In the genomic region with DNA sequence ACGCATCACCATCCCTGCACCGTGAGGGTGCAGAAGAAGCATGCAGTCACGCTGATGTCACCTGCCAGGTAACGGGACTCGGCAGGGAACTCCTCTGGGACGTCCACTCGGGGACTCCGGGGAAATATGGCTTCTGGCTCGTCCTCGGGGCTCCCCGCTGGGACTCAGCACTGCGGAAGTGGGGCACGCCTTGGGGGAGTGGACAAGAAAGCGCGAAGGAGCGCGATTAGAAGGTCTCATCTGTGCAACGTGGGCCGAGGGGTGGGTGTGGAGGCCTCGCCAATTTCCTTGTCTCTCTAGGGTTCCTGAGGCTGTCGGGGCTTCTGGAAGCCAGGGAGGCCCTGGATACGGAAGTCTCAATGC, we compare ENCODE assay signal across 8 cellular contexts. TPM values are rescaled to one million over a fixed set of nuclear protein-coding genes. Genes with fewer than 3 reads are reported as not detected.
DNase-seq lines count a peak whose midpoint lies in the region; ATAC-seq, FAIRE-seq and TF ChIP-seq lines count a peak whose summit lies in the region.

No MANE protein-coding gene starts in this region.

- 0 to 4% methylated on average over 1 to 5 of the region's 22 CpGs for WGBS in gastroesophageal sphincter (ENCODE audit: low coverage in 1 of 2), 2 donors
- WGBS in pancreas, 2 donors: 0 to 1% methylated on average over 22 of the region's 22 CpGs
- 0 to 1% methylated on average over 22 of the region's 22 CpGs for WGBS in aorta, 2 donors

- DNase-seq in NCI-H1105 treated with DMSO at 0.1 percent for 48 hours (lab: John Stamatoyannopoulos, UW) (peak; percentile 54), NCI-H1105 (lab: John Stamatoyannopoulos, UW) (no peak), RPMI8226 (peak; percentile 52), activated gamma-delta T cell (lab: John Stamatoyannopoulos, UW) (peak; percentile 21), pancreas (peak; percentile 29 to 71 (median 49)), aorta (peak; percentile 73 to 83)

- no peak for TF ChIP-seq CTCF in gastroesophageal sphincter (IDR thresholded peaks at IDR 0.05)
- TF ChIP-seq CTCF in pancreas (IDR thresholded peaks at IDR 0.05): no peak

- peak overlapping the region; percentile 70 to 79 for H3K4me3 ChIP-seq in gastroesophageal sphincter
- H3K4me3 ChIP-seq in pancreas: peak overlapping the region; percentile 51 to 82 (median 66)
- peak overlapping the region; percentile 58 to 87 for H3K4me3 ChIP-seq in aorta (ENCODE audit: low read length in 2 of 2)

- no peak for ATAC-seq in gastroesophageal sphincter
- peak; percentile 8 to 23 (median 12) for ATAC-seq in pancreas
- peak; percentile 22 for ATAC-seq in aorta (ENCODE audit: low FRiP score)
- no peak for ATAC-seq in GM18511 (IDR thresholded peaks at IDR 0.05; ENCODE audit: unreplicated experiment)

- no peaks in the 10 kb centered on the region for H3K27me3 ChIP-seq in gastroesophageal sphincter
- no peaks in the 10 kb centered on the region for H3K27me3 ChIP-seq in pancreas
- peaks cover 0 to 1% of the 10 kb centered on the region in 2 donors for H3K27me3 ChIP-seq in aorta (ENCODE audit: control insufficient read depth in 1 of 2, insufficient read depth in 2 of 2, low read length in 1 of 2)

- H3K9me3 ChIP-seq in gastroesophageal sphincter (no peaks in the 10 kb centered on the region), pancreas (no peaks in the 10 kb centered on the region), aorta (ENCODE audit: control insufficient read depth, low read length) (no peaks in the 10 kb centered on the region)

- FAIRE-seq in pancreas (lab: Jason Lieb, UNC): no peak

- no peak for TF ChIP-seq POLR2A in gastroesophageal sphincter (IDR thresholded peaks at IDR 0.05)

- H3K36me3 ChIP-seq in gastroesophageal sphincter: no peaks in the 10 kb centered on the region
- H3K36me3 ChIP-seq in pancreas: no peaks in the 10 kb centered on the region
- no peaks in the 10 kb centered on the region for H3K36me3 ChIP-seq in aorta (ENCODE audit: control insufficient read depth in 1 of 2, insufficient read depth in 2 of 2, low read length in 1 of 2)

- peaks cover 0 to 72% (median 18%) of the 10 kb centered on the region in 3 donors for H3K4me1 ChIP-seq in gastroesophageal sphincter
- peaks cover 0 to 33% (median 23%) of the 10 kb centered on the region in 3 donors for H3K4me1 ChIP-seq in pancreas
- H3K4me1 ChIP-seq in aorta (ENCODE audit: control insufficient read depth in 1 of 2, insufficient read depth in 2 of 2, low read length in 2 of 2): peaks cover 0 to 2% of the 10 kb centered on the region in 2 donors

- TF ChIP-seq EP300 in gastroesophageal sphincter (IDR thresholded peaks at IDR 0.05): no peak

- intact Hi-C loops in pancreas (cut with DNase I): no loop called here
- intact Hi-C loops in aorta (cut with DNase I): no loop called here

- H3K27ac ChIP-seq in gastroesophageal sphincter (peak overlapping the region; percentile 69 to 96 (median 96)), pancreas (peak overlapping the region; percentile 89 to 96 (median 93)), aorta (ENCODE audit: low read depth in 1 of 2, low read length in 2 of 2) (peak overlapping the region in 1 of 2 donors; percentile 43)

RNA-seq across cellular contexts. Expression of a gene that starts 0.9 kb away (rescaled TPM):
- total RNA-seq in gastroesophageal sphincter: 10 to 100 TPM; 13.2 to 37.9 (median 25.3) TPM
- total RNA-seq in pancreas: 10 to 100 TPM in 1 of 6 donors, 1 to 10 TPM in 5; 6.3 to 11.4 (median 8.2) TPM
- 1 to 10 TPM; 3.9 to 8.9 TPM for polyA plus RNA-seq in pancreas
- 10 to 100 TPM; 13.5 to 22.5 TPM for total RNA-seq in aorta
- 10 to 100 TPM in 1 of 2 donors, 1 to 10 TPM in 1; 9.4 to 12.3 TPM for polyA plus RNA-seq in aorta

RNA-seq across cellular contexts. Expression of a gene that starts 1.4 kb away (rescaled TPM):
- total RNA-seq in gastroesophageal sphincter: 10 to 100 TPM; 43.6 to 82.4 (median 64.8) TPM
- total RNA-seq in pancreas: 10 to 100 TPM; 15.3 to 29.9 (median 21.1) TPM
- polyA plus RNA-seq in pancreas: 10 to 100 TPM; 10.5 to 12.9 TPM
- 10 to 100 TPM; 31.1 to 32.8 TPM for total RNA-seq in aorta
- 10 to 100 TPM in 1 of 2 donors, 1 to 10 TPM in 1; 9.0 to 14.5 TPM for polyA plus RNA-seq in aorta

Comparison
In these comparisons a context has a peak if more than half of its experiments do, and no peak if none do; other contexts are left out.
1. ATAC-seq: peak in pancreas (4 of 4) and aorta (single experiment); none in gastroesophageal sphincter (single experiment) and GM18511 (single experiment).
2. Peak in every context shown above with its lines, with median percentiles within 50 percentile points of each other: H3K4me3 ChIP-seq.